21 cellular contexts compared by ENCODE assay signal in genomic region chr16:13136896-13137295, GRCh38.
"Had no signal": no experiment of that assay in that cellular context is flagged by ENCODE, and none has a peak within 500 bp of the region (broad histone marks: within the 10 kb centered on the region; RNA-seq: fewer than 3 reads in every experiment).

No MANE protein-coding gene starts in this region.

- H3K27me3 ChIP-seq: gastrocnemius medialis, neutrophil, pancreas, suprapubic skin, transverse colon, upper lobe of right lung, uterus had no signal

- H3K4me1 ChIP-seq: gastrocnemius medialis, pancreas, suprapubic skin, transverse colon, upper lobe of right lung, uterus had no signal

- H3K36me3 ChIP-seq: gastrocnemius medialis, neutrophil, pancreas, suprapubic skin, transverse colon, upper lobe of right lung, uterus had no signal

- H3K4me2 ChIP-seq: smooth muscle cell had no signal

- DNase-seq: effector memory CD8-positive, alpha-beta T cell; gastrocnemius medialis; head of caudate nucleus; mesenchymal stem cell; mucosa of descending colon; naive B cell; pancreas; stimulated activated CD4-positive, alpha-beta T cell treated with anti-CD3 and anti-CD28 coated beads, Interleukin-12 subunit alpha, Interleukin-12 subunit beta, amount 100 ng/mL, for 4 hours; stimulated activated CD4-positive, alpha-beta T cell treated with anti-CD3 and anti-CD28 coated beads, Interleukin-1b, Interleukin-23, amount 100 ng/mL, for 48 hours; stimulated activated CD4-positive, alpha-beta T cell treated with anti-CD3 and anti-CD28 coated beads, Interleukin-4, amount 100 ng/mL, for 1 hour; stimulated activated CD8-positive, alpha-beta memory T cell treated with anti-CD3 and anti-CD28 coated beads, Interleukin-4, amount 100 ng/mL, for 48 hours; stimulated activated naive CD4-positive, alpha-beta T cell; stimulated activated naive CD8-positive, alpha-beta T cell treated with anti-CD3 and anti-CD28 coated beads, Interleukin-15, amount 100 ng/mL, for 72 hours; transverse colon; upper lobe of right lung; uterus had no signal

- H3K9me3 ChIP-seq: gastrocnemius medialis, neutrophil, pancreas, suprapubic skin, transverse colon, upper lobe of right lung, uterus had no signal

- H3K4me3 ChIP-seq: coronary artery, gastrocnemius medialis, lung, mucosa of descending colon, pancreas, smooth muscle cell, suprapubic skin, transverse colon, upper lobe of right lung, uterus had no signal

- H3K27ac ChIP-seq: coronary artery, gastrocnemius medialis, neutrophil, pancreas, suprapubic skin, transverse colon, upper lobe of right lung, uterus had no signal
